In genomic region chr9:112971415-112971814, GRCh38 we compare ENCODE assay signal across 11 cellular contexts. TPM values are rescaled to one million over a fixed set of nuclear protein-coding genes. Genes with fewer than 3 reads are reported as not detected.
DNase-seq lines count a peak whose midpoint lies in the region; ATAC-seq and TF ChIP-seq lines count a peak whose summit lies in the region.
"Had no signal": no experiment of that assay in that cellular context is flagged by ENCODE, and none has a peak within 500 bp of the region (broad histone marks: within the 10 kb centered on the region; RNA-seq: fewer than 3 reads in every experiment).

No MANE protein-coding gene starts in this region.

- no peak overlapping the region for H3K27ac ChIP-seq in OCI-LY3 (ENCODE audit: low read length)

- no peak overlapping the region for H3K4me3 ChIP-seq in OCI-LY3 (ENCODE audit: low read length)
- no peak overlapping the region for H3K4me3 ChIP-seq in fibroblast of villous mesenchyme (ENCODE audit: low read depth, low read length)

- no peaks in the 10 kb centered on the region for H3K9me3 ChIP-seq in OCI-LY3 (ENCODE audit: insufficient read depth, low read length)

- H3K27me3 ChIP-seq in OCI-LY3 (ENCODE audit: low read depth, low read length), result no peaks in the 10 kb centered on the region

- ATAC-seq in HG02642 (IDR thresholded peaks at IDR 0.05; ENCODE audit: poor library complexity, unreplicated experiment) (no peak), GM19455 (IDR thresholded peaks at IDR 0.05; ENCODE audit: unreplicated experiment) (no peak), HG03460 (IDR thresholded peaks at IDR 0.05; ENCODE audit: unreplicated experiment) (no peak)
- ATAC-seq: activated T-helper 17 cell treated with anti-CD3 and anti-CD28 coated beads, Interleukin-2, amount 50 U/mL, for 72 hours had no signal

- no peak overlapping the region for H3K4me2 ChIP-seq in OCI-LY3 (ENCODE audit: low read length)

- TF ChIP-seq CTCF in GM12872 (IDR thresholded peaks at IDR 0.05; ENCODE audit: insufficient read depth, low read depth, low read length) (0 out of 3 replicates have a peak, but pooled peaks have one; percentile 28), OCI-LY3 (IDR thresholded peaks at IDR 0.05; ENCODE audit: low read depth, low read length) (peak; percentile 47), fibroblast of villous mesenchyme (IDR thresholded peaks at IDR 0.05; ENCODE audit: insufficient read depth, low read depth, low read length) (peak; percentile 30)

- H3K36me3 ChIP-seq in OCI-LY3 (replicated peaks; ENCODE audit: low read depth, low read length), result no peaks in the 10 kb centered on the region

- H3K9ac ChIP-seq in OCI-LY3 (ENCODE audit: low read length), result no peak overlapping the region

- H3K4me1 ChIP-seq in OCI-LY3 (ENCODE audit: low read length), result no peaks in the 10 kb centered on the region

- H4K20me1 ChIP-seq in OCI-LY3 (ENCODE audit: insufficient read depth, low read length), result no peaks in the 10 kb centered on the region

- DNase-seq in AG20443 (ENCODE audit: low spot score) (peak; percentile 47), fibroblast of villous mesenchyme (ENCODE audit: low read depth) (peak; percentile 6), superior temporal gyrus (ENCODE audit: extremely low spot score) (no peak)
- DNase-seq: kidney glomerular epithelial cell, NCI-H2029 had no signal

- no peaks in the 10 kb centered on the region for H3K79me2 ChIP-seq in OCI-LY3 (ENCODE audit: low read length)

- H2AFZ ChIP-seq in OCI-LY3 (ENCODE audit: low read depth, low read length), result no peak overlapping the region

RNA-seq across cellular contexts. Expression of gene ZNF883, which starts 40.6 kb away (rescaled TPM):
- 0.64 and 2.2 TPM in 2 replicates for total RNA-seq in fibroblast of villous mesenchyme
